16 cellular contexts compared by ENCODE assay signal in the genomic region with DNA sequence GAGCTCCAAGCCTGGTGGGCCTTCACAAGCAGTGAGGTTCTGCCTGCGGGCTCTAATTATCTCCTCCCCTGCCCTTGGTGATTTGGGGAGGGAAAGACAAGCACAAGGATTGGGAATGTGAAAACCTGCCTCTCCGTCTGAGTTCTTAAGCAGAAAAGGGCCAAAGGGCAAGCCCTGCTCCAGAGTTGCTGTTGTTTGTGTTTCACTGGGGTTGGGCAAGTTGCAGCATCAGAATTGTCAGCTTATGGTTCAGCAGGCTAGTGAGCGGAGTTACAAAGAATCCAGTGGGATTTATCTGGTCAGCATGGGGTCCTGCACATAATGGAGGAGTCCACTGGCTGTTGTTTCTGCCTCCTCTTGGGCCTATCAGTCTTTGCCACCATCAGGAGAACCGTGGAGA.
A peak's percentile ranks its signal among the peaks of the same experiment; 100 is the strongest.
DNase-seq lines count a peak whose midpoint lies in the region; ATAC-seq and TF ChIP-seq lines count a peak whose summit lies in the region.
"Had no signal": no experiment of that assay in that cellular context is flagged by ENCODE, and none has a peak within 500 bp of the region (broad histone marks: within the 10 kb centered on the region; RNA-seq: fewer than 3 reads in every experiment).

No MANE protein-coding gene starts in this region.

- no peaks in the 10 kb centered on the region for H3K9me3 Mint-ChIP-seq in activated naive CD4-positive, alpha-beta T cell treated with anti-CD3 and anti-CD28 coated beads for 36 hours
- H3K9me3 Mint-ChIP-seq: CD4-positive, alpha-beta T cell had no signal

- no peaks in the 10 kb centered on the region for H3K27me3 ChIP-seq in H7 (ENCODE audit: control insufficient read depth, insufficient read depth, low read length)

- H3K27ac ChIP-seq in mesodermal cell (ENCODE audit: low read depth, low read length, severe bottlenecking): peak overlapping the region; percentile 23

- intact Hi-C loops in activated naive CD4-positive, alpha-beta T cell treated with anti-CD3 and anti-CD28 coated beads for 36 hours (cut with micrococcal nuclease): no loop called here

- no peaks in the 10 kb centered on the region for H3K36me3 Mint-ChIP-seq in activated naive CD4-positive, alpha-beta T cell treated with anti-CD3 and anti-CD28 coated beads for 36 hours (ENCODE audit: low read depth)

- H3K36me3 ChIP-seq in H7 (replicated peaks; ENCODE audit: control insufficient read depth, insufficient read depth, low read length) (no peaks in the 10 kb centered on the region), mesodermal cell (ENCODE audit: control insufficient read depth, insufficient read depth, low read length) (no peaks in the 10 kb centered on the region)

- no peak overlapping the region for H3K4me3 Mint-ChIP-seq in activated naive CD4-positive, alpha-beta T cell treated with anti-CD3 and anti-CD28 coated beads for 36 hours
- H3K4me3 Mint-ChIP-seq: CD4-positive, alpha-beta T cell had no signal

- H3K4me3 ChIP-seq in H7 (ENCODE audit: insufficient read depth, low read depth, low read length): no peak overlapping the region
- H3K4me3 ChIP-seq in fibroblast of villous mesenchyme (ENCODE audit: low read depth, low read length): no peak overlapping the region
- H3K4me3 ChIP-seq in mesodermal cell (ENCODE audit: extremely low read depth, insufficient read depth, low read length, poor library complexity, severe bottlenecking): no peak overlapping the region

- DNase-seq in H7 (peak; percentile 25), fibroblast of villous mesenchyme (ENCODE audit: low read depth) (peak; percentile 19), renal cortical epithelial cell (ENCODE audit: low read depth) (peak; percentile 19), NCI-H1436 (lab: John Stamatoyannopoulos, UW) (no peak)
- DNase-seq in activated naive CD4-positive, alpha-beta T cell treated with anti-CD3 and anti-CD28 coated beads for 36 hours: no peak
- DNase-seq: CD4-positive, alpha-beta T cell; GOT3; MM.1S; NCI-H1092 treated with DMSO at 0.1 percent for 48 hours; NCI-H1694; NCI-H2081 treated with DMSO at 0.1 percent for 48 hours; NCI-H446 treated with DMSO at 0.1 percent for 48 hours had no signal

- CTCF ChIA-PET in activated naive CD4-positive, alpha-beta T cell treated with anti-CD3 and anti-CD28 coated beads for 36 hours (lab: Charles Lee): no interaction called here

- no peaks in the 10 kb centered on the region for H3K4me1 Mint-ChIP-seq in activated naive CD4-positive, alpha-beta T cell treated with anti-CD3 and anti-CD28 coated beads for 36 hours (ENCODE audit: low read depth)

- H3K27ac Mint-ChIP-seq in activated naive CD4-positive, alpha-beta T cell treated with anti-CD3 and anti-CD28 coated beads for 36 hours: no peak overlapping the region
- H3K27ac Mint-ChIP-seq: CD4-positive, alpha-beta T cell had no signal

- H3K4me1 ChIP-seq in mesodermal cell (ENCODE audit: control insufficient read depth, insufficient read depth, low read length, poor library complexity, severe bottlenecking): no peaks in the 10 kb centered on the region

- no peak for TF ChIP-seq CTCF in fibroblast of villous mesenchyme (IDR thresholded peaks at IDR 0.05; ENCODE audit: insufficient read depth, low read depth, low read length)

- ATAC-seq in HG02884 (IDR thresholded peaks at IDR 0.05; ENCODE audit: unreplicated experiment) (no peak), HG03378 (IDR thresholded peaks at IDR 0.05; ENCODE audit: unreplicated experiment) (no peak)
- ATAC-seq: Right ventricle myocardium inferior had no signal

- 67 to 71% methylated on average over 1 to 3 of the region's 4 CpGs for WGBS in mesodermal cell (ENCODE audit: insufficient coverage in 2 of 2), 2 experiments

- H3K9me3 ChIP-seq in mesodermal cell (ENCODE audit: control insufficient read depth, low read length): no peaks in the 10 kb centered on the region

- peaks cover 5% of the 10 kb centered on the region for H3K27me3 Mint-ChIP-seq in activated naive CD4-positive, alpha-beta T cell treated with anti-CD3 and anti-CD28 coated beads for 36 hours (ENCODE audit: low read depth)

Comparison
In these comparisons a context has a peak if more than half of its experiments do, and no peak if none do; other contexts are left out.
1. DNase-seq: peak in H7 (single experiment), fibroblast of villous mesenchyme (single experiment) and renal cortical epithelial cell (single experiment); none in NCI-H1436 (single experiment) and activated naive CD4-positive, alpha-beta T cell treated with anti-CD3 and anti-CD28 coated beads for 36 hours (single experiment).